In the genomic region with DNA sequence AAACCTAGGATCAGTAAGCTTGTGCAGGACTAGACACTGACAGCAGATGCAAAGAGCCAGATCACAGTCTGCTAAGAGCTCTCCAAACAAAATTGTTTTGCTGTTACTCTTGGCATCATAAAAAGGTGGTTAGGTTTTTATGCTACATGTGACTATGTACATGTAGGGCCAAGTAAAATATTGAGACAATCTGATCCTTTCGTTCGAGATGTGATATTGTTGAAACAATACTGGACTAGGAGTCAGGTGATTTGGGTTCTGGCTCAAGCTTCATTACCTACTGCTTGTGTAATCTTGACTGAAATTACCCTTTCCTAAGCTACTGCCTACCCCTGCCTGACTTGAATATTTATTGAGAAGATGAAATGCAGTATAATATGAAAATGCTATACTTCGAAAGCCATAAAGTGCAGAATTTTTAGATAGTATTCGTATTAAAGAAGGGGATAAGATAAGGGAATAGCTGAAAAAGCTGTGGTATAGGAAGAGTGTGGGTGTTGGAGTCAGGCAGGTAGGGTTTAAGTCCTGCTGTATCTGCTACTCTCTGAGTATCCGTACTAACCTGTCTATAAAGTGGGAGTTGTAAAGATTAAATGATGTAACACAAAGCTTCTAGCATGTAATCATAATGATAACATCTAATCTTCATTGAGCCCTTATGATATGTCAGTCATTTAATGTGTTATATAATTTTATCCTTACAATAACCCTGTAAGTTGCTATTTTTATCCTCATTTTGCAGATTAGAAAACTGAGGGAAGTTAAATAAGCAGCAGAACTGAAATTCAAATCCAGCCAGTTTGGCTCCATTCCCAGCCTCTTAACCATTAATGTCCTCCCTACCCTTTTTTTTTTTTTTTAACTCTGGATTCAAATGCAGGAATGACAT, we compare ENCODE assay signal across 22 cellular contexts. TPM values are rescaled to one million over a fixed set of nuclear protein-coding genes. Genes with fewer than 3 reads are reported as not detected.
A peak's percentile ranks its signal among the peaks of the same experiment; 100 is the strongest.
DNase-seq lines count a peak whose midpoint lies in the region; ATAC-seq, FAIRE-seq and TF ChIP-seq lines count a peak whose summit lies in the region.
"Had no signal": no experiment of that assay in that cellular context is flagged by ENCODE, and none has a peak within 500 bp of the region (broad histone marks: within the 10 kb centered on the region; RNA-seq: fewer than 3 reads in every experiment).

No MANE protein-coding gene starts in this region.

- no peaks in the 10 kb centered on the region for H3K9me3 Mint-ChIP-seq in brain
- H3K9me3 Mint-ChIP-seq: activated CD4-positive, alpha-beta memory T cell treated with anti-CD3 and anti-CD28 coated beads, Interleukin-2, amount 10 ng/mL, durations not matched to agents 7 days and 5 days; activated T-helper 1 cell treated with anti-CD3 and anti-CD28 coated beads, Interleukin-12 subunit alpha, Interleukin-12 subunit beta, Interleukin-2, Interleukin-4 antibody, amounts not matched to agents 30 ng/mL and 10 ng/mL and 1 ng/mL, durations not matched to agents 14 hours and 24 hours and 36 hours; neural crest cell had no signal

- H3K27me3 Mint-ChIP-seq in brain, result peaks cover 2% of the 10 kb centered on the region
- H3K27me3 Mint-ChIP-seq: activated CD4-positive, alpha-beta memory T cell treated with anti-CD3 and anti-CD28 coated beads, Interleukin-2, amount 10 ng/mL, durations not matched to agents 7 days and 5 days had no signal

- H3K36me3 ChIP-seq in right lobe of liver, result peaks cover 0 to 65% (median 38%) of the 10 kb centered on the region in 4 donors

- FAIRE-seq in D721Med (lab: Jason Lieb, UNC), result no peak
- FAIRE-seq: H1 had no signal

- no peaks in the 10 kb centered on the region for H3K4me1 Mint-ChIP-seq in brain
- H3K4me1 Mint-ChIP-seq: activated CD4-positive, alpha-beta memory T cell treated with anti-CD3 and anti-CD28 coated beads, Interleukin-2, amount 10 ng/mL, durations not matched to agents 7 days and 5 days; neural crest cell had no signal

- H3K27me3 ChIP-seq in right lobe of liver, result no peaks in the 10 kb centered on the region
- H3K27me3 ChIP-seq: adrenal gland, BE2C, esophagus muscularis mucosa, sigmoid colon, upper lobe of right lung had no signal

- H3K4me3 Mint-ChIP-seq in brain, result no peak overlapping the region
- H3K4me3 Mint-ChIP-seq: activated CD4-positive, alpha-beta memory T cell treated with anti-CD3 and anti-CD28 coated beads, Interleukin-2, amount 10 ng/mL, durations not matched to agents 7 days and 5 days; activated T-helper 1 cell treated with anti-CD3 and anti-CD28 coated beads, Interleukin-12 subunit alpha, Interleukin-12 subunit beta, Interleukin-2, Interleukin-4 antibody, amounts not matched to agents 30 ng/mL and 10 ng/mL and 1 ng/mL, durations not matched to agents 14 hours and 24 hours and 36 hours; neural crest cell had no signal

- no peaks in the 10 kb centered on the region for H3K9me3 ChIP-seq in right lobe of liver
- H3K9me3 ChIP-seq: adrenal gland, BE2C, esophagus muscularis mucosa, sigmoid colon, SK-N-SH, upper lobe of right lung had no signal

- peak; percentile 46 to 77 (median 52) for ATAC-seq in right lobe of liver
- no peak for ATAC-seq in HG02938 (IDR thresholded peaks at IDR 0.05; ENCODE audit: unreplicated experiment)
- ATAC-seq: upper lobe of right lung had no signal

- 51% methylated on average over 5 of the region's 5 CpGs for WGBS in right lobe of liver (ENCODE audit: insufficient coverage, low coverage, low lambda C conversion rate, missing lambda C conversion rate)

- no peak overlapping the region for H3K4me3 ChIP-seq in LNCaP clone FGC (ENCODE audit: low read depth, low read length)
- H3K4me3 ChIP-seq in right lobe of liver, result no peak overlapping the region
- H3K4me3 ChIP-seq: adrenal gland, esophagus muscularis mucosa, lung, sigmoid colon, upper lobe of right lung had no signal

- peak overlapping the region in 4 of 5 experiments; percentile 34 to 78 (median 54) for H3K27ac Mint-ChIP-seq in brain
- H3K27ac Mint-ChIP-seq: activated CD4-positive, alpha-beta memory T cell treated with anti-CD3 and anti-CD28 coated beads, Interleukin-2, amount 10 ng/mL, durations not matched to agents 7 days and 5 days; activated T-helper 1 cell treated with anti-CD3 and anti-CD28 coated beads, Interleukin-12 subunit alpha, Interleukin-12 subunit beta, Interleukin-2, Interleukin-4 antibody, amounts not matched to agents 30 ng/mL and 10 ng/mL and 1 ng/mL, durations not matched to agents 14 hours and 24 hours and 36 hours had no signal

- peaks cover 75% of the 10 kb centered on the region for H3K36me3 Mint-ChIP-seq in brain

- no peak for TF ChIP-seq CTCF in C4-2B (conservative IDR thresholded peaks at IDR 0.05)
- TF ChIP-seq CTCF in LNCaP clone FGC (IDR thresholded peaks at IDR 0.05; ENCODE audit: control insufficient read depth, extremely low read depth, insufficient read depth), result no peak
- no peak for TF ChIP-seq CTCF in brain (conservative IDR thresholded peaks at IDR 0.05)
- TF ChIP-seq CTCF in right lobe of liver (IDR thresholded peaks at IDR 0.05), result no peak
- no peak for TF ChIP-seq CTCF in D721Med (IDR thresholded peaks at IDR 0.05; ENCODE audit: insufficient read depth, missing control alignments)

- peaks cover 0 to 29% (median 0%) of the 10 kb centered on the region in 4 donors for H3K4me1 ChIP-seq in right lobe of liver
- H3K4me1 ChIP-seq: BE2C, upper lobe of right lung had no signal

- intact Hi-C loops in right lobe of liver (cut with DNase I), result no loop called here

- H3K27ac ChIP-seq in C4-2B, result peak overlapping the region; percentile 65
- peak overlapping the region in 1 of 3 donors; percentile 53 for H3K27ac ChIP-seq in right lobe of liver
- H3K27ac ChIP-seq: upper lobe of right lung had no signal

- DNase-seq in LNCaP clone FGC (ENCODE audit: low read depth), result peak; percentile 95
- no peak for DNase-seq in right lobe of liver
- DNase-seq in hippocampal formation (lab: John Stamatoyannopoulos, UW), result no peak
- DNase-seq in D721Med (ENCODE audit: insufficient read length, low spot score), result no peak
- DNase-seq: activated CD4-positive, alpha-beta memory T cell treated with anti-CD3 and anti-CD28 coated beads, Interleukin-2, amount 10 ng/mL, durations not matched to agents 7 days and 5 days; adrenal gland; BE2C; DMS53; NCI-H510A; OCI-M1; sigmoid colon; SK-N-SH; stimulated activated CD4-positive, alpha-beta T cell treated with anti-CD3 and anti-CD28 coated beads, Interleukin-4, amount 100 ng/mL, for 4 hours; upper lobe of right lung had no signal

- no peak for TF ChIP-seq POLR2A in right lobe of liver (IDR thresholded peaks at IDR 0.05)

RNA-seq across cellular contexts. Expression of gene ATF1, which starts 38.6 kb away (rescaled TPM):
- polyA plus RNA-seq in brain (ENCODE audit: insufficient read depth, low read depth, low replicate concordance), result 9.8 TPM
- total RNA-seq in right lobe of liver, result 10 to 100 TPM in 5 of 6 experiments, 1 to 10 TPM in 1; 7.3 to 19.9 (median 13.4) TPM
